Comparison of ENCODE assay signal across 1 cellular context in genomic region chr22:29994941-29995340, GRCh38.
TF ChIP-seq lines count a peak whose summit lies in the region.

No MANE protein-coding gene starts in this region.

TF ChIP-seq in K562, 482 proteins besides CTCF, POLR2A, EP300 and RAD21 (continued from another document and continues in another):
- TF ChIP-seq, protein P1, sequence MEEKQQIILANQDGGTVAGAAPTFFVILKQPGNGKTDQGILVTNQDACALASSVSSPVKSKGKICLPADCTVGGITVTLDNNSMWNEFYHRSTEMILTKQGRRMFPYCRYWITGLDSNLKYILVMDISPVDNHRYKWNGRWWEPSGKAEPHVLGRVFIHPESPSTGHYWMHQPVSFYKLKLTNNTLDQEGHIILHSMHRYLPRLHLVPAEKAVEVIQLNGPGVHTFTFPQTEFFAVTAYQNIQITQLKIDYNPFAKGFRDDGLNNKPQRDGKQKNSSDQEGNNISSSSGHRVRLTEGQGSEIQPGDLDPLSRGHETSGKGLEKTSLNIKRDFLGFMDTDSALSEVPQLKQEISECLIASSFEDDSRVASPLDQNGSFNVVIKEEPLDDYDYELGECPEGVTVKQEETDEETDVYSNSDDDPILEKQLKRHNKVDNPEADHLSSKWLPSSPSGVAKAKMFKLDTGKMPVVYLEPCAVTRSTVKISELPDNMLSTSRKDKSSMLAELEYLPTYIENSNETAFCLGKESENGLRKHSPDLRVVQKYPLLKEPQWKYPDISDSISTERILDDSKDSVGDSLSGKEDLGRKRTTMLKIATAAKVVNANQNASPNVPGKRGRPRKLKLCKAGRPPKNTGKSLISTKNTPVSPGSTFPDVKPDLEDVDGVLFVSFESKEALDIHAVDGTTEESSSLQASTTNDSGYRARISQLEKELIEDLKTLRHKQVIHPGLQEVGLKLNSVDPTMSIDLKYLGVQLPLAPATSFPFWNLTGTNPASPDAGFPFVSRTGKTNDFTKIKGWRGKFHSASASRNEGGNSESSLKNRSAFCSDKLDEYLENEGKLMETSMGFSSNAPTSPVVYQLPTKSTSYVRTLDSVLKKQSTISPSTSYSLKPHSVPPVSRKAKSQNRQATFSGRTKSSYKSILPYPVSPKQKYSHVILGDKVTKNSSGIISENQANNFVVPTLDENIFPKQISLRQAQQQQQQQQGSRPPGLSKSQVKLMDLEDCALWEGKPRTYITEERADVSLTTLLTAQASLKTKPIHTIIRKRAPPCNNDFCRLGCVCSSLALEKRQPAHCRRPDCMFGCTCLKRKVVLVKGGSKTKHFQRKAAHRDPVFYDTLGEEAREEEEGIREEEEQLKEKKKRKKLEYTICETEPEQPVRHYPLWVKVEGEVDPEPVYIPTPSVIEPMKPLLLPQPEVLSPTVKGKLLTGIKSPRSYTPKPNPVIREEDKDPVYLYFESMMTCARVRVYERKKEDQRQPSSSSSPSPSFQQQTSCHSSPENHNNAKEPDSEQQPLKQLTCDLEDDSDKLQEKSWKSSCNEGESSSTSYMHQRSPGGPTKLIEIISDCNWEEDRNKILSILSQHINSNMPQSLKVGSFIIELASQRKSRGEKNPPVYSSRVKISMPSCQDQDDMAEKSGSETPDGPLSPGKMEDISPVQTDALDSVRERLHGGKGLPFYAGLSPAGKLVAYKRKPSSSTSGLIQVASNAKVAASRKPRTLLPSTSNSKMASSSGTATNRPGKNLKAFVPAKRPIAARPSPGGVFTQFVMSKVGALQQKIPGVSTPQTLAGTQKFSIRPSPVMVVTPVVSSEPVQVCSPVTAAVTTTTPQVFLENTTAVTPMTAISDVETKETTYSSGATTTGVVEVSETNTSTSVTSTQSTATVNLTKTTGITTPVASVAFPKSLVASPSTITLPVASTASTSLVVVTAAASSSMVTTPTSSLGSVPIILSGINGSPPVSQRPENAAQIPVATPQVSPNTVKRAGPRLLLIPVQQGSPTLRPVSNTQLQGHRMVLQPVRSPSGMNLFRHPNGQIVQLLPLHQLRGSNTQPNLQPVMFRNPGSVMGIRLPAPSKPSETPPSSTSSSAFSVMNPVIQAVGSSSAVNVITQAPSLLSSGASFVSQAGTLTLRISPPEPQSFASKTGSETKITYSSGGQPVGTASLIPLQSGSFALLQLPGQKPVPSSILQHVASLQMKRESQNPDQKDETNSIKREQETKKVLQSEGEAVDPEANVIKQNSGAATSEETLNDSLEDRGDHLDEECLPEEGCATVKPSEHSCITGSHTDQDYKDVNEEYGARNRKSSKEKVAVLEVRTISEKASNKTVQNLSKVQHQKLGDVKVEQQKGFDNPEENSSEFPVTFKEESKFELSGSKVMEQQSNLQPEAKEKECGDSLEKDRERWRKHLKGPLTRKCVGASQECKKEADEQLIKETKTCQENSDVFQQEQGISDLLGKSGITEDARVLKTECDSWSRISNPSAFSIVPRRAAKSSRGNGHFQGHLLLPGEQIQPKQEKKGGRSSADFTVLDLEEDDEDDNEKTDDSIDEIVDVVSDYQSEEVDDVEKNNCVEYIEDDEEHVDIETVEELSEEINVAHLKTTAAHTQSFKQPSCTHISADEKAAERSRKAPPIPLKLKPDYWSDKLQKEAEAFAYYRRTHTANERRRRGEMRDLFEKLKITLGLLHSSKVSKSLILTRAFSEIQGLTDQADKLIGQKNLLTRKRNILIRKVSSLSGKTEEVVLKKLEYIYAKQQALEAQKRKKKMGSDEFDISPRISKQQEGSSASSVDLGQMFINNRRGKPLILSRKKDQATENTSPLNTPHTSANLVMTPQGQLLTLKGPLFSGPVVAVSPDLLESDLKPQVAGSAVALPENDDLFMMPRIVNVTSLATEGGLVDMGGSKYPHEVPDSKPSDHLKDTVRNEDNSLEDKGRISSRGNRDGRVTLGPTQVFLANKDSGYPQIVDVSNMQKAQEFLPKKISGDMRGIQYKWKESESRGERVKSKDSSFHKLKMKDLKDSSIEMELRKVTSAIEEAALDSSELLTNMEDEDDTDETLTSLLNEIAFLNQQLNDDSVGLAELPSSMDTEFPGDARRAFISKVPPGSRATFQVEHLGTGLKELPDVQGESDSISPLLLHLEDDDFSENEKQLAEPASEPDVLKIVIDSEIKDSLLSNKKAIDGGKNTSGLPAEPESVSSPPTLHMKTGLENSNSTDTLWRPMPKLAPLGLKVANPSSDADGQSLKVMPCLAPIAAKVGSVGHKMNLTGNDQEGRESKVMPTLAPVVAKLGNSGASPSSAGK (IDR thresholded peaks at IDR 0.05), result 0 out of 2 replicates have a peak, but pooled peaks have one; percentile 22
- no peak for TF ChIP-seq E2F8 (IDR thresholded peaks at IDR 0.05; ENCODE audit: low read depth, partially characterized antibody)
- TF ChIP-seq, protein P2, sequence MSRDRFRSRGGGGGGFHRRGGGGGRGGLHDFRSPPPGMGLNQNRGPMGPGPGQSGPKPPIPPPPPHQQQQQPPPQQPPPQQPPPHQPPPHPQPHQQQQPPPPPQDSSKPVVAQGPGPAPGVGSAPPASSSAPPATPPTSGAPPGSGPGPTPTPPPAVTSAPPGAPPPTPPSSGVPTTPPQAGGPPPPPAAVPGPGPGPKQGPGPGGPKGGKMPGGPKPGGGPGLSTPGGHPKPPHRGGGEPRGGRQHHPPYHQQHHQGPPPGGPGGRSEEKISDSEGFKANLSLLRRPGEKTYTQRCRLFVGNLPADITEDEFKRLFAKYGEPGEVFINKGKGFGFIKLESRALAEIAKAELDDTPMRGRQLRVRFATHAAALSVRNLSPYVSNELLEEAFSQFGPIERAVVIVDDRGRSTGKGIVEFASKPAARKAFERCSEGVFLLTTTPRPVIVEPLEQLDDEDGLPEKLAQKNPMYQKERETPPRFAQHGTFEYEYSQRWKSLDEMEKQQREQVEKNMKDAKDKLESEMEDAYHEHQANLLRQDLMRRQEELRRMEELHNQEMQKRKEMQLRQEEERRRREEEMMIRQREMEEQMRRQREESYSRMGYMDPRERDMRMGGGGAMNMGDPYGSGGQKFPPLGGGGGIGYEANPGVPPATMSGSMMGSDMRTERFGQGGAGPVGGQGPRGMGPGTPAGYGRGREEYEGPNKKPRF (IDR thresholded peaks at IDR 0.05; ENCODE audit: low read depth, low read length), result no peak
- TF ChIP-seq CCNT2 (IDR thresholded peaks at IDR 0.05; ENCODE audit: borderline replicate concordance, extremely low read depth, insufficient read length, low read depth, low read length), result no peak
- no peak for TF ChIP-seq JUN (IDR thresholded peaks at IDR 0.05; ENCODE audit: borderline replicate concordance, low read depth, low read length)
- TF ChIP-seq JUN (CRISPR knock-in tag; IDR thresholded peaks at IDR 0.05; ENCODE audit: borderline replicate concordance), result no peak
- TF ChIP-seq TCF3 (CRISPR knock-in tag; IDR thresholded peaks at IDR 0.05), result peak; percentile 32; the same call in 1 of the 2 replicates
- TF ChIP-seq, protein P3, sequence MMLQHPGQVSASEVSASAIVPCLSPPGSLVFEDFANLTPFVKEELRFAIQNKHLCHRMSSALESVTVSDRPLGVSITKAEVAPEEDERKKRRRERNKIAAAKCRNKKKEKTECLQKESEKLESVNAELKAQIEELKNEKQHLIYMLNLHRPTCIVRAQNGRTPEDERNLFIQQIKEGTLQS (IDR thresholded peaks at IDR 0.05), result no peak
- TF ChIP-seq, protein P3 (CRISPR knock-in tag; conservative IDR thresholded peaks at IDR 0.05), result no peak
- no peak for TF ChIP-seq ARID3B (CRISPR knock-in tag; IDR thresholded peaks at IDR 0.05; ENCODE audit: borderline replicate concordance)
- no peak for TF ChIP-seq COPS2 (conservative IDR thresholded peaks at IDR 0.05)
- TF ChIP-seq, protein P4, sequence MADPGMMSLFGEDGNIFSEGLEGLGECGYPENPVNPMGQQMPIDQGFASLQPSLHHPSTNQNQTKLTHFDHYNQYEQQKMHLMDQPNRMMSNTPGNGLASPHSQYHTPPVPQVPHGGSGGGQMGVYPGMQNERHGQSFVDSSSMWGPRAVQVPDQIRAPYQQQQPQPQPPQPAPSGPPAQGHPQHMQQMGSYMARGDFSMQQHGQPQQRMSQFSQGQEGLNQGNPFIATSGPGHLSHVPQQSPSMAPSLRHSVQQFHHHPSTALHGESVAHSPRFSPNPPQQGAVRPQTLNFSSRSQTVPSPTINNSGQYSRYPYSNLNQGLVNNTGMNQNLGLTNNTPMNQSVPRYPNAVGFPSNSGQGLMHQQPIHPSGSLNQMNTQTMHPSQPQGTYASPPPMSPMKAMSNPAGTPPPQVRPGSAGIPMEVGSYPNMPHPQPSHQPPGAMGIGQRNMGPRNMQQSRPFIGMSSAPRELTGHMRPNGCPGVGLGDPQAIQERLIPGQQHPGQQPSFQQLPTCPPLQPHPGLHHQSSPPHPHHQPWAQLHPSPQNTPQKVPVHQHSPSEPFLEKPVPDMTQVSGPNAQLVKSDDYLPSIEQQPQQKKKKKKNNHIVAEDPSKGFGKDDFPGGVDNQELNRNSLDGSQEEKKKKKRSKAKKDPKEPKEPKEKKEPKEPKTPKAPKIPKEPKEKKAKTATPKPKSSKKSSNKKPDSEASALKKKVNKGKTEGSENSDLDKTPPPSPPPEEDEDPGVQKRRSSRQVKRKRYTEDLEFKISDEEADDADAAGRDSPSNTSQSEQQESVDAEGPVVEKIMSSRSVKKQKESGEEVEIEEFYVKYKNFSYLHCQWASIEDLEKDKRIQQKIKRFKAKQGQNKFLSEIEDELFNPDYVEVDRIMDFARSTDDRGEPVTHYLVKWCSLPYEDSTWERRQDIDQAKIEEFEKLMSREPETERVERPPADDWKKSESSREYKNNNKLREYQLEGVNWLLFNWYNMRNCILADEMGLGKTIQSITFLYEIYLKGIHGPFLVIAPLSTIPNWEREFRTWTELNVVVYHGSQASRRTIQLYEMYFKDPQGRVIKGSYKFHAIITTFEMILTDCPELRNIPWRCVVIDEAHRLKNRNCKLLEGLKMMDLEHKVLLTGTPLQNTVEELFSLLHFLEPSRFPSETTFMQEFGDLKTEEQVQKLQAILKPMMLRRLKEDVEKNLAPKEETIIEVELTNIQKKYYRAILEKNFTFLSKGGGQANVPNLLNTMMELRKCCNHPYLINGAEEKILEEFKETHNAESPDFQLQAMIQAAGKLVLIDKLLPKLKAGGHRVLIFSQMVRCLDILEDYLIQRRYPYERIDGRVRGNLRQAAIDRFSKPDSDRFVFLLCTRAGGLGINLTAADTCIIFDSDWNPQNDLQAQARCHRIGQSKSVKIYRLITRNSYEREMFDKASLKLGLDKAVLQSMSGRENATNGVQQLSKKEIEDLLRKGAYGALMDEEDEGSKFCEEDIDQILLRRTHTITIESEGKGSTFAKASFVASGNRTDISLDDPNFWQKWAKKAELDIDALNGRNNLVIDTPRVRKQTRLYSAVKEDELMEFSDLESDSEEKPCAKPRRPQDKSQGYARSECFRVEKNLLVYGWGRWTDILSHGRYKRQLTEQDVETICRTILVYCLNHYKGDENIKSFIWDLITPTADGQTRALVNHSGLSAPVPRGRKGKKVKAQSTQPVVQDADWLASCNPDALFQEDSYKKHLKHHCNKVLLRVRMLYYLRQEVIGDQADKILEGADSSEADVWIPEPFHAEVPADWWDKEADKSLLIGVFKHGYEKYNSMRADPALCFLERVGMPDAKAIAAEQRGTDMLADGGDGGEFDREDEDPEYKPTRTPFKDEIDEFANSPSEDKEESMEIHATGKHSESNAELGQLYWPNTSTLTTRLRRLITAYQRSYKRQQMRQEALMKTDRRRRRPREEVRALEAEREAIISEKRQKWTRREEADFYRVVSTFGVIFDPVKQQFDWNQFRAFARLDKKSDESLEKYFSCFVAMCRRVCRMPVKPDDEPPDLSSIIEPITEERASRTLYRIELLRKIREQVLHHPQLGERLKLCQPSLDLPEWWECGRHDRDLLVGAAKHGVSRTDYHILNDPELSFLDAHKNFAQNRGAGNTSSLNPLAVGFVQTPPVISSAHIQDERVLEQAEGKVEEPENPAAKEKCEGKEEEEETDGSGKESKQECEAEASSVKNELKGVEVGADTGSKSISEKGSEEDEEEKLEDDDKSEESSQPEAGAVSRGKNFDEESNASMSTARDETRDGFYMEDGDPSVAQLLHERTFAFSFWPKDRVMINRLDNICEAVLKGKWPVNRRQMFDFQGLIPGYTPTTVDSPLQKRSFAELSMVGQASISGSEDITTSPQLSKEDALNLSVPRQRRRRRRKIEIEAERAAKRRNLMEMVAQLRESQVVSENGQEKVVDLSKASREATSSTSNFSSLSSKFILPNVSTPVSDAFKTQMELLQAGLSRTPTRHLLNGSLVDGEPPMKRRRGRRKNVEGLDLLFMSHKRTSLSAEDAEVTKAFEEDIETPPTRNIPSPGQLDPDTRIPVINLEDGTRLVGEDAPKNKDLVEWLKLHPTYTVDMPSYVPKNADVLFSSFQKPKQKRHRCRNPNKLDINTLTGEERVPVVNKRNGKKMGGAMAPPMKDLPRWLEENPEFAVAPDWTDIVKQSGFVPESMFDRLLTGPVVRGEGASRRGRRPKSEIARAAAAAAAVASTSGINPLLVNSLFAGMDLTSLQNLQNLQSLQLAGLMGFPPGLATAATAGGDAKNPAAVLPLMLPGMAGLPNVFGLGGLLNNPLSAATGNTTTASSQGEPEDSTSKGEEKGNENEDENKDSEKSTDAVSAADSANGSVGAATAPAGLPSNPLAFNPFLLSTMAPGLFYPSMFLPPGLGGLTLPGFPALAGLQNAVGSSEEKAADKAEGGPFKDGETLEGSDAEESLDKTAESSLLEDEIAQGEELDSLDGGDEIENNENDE (IDR thresholded peaks at IDR 0.05; ENCODE audit: low read depth, low read length), result no peak
- no peak for TF ChIP-seq ILF3 (IDR thresholded peaks at IDR 0.05; ENCODE audit: borderline replicate concordance)
- TF ChIP-seq RCOR1 (IDR thresholded peaks at IDR 0.05; ENCODE audit: borderline replicate concordance in 1 of 2, low read depth in 2 of 2, low read length in 2 of 2), result no peak
- TF ChIP-seq ELF1 (tag; IDR thresholded peaks at IDR 0.05), result peak; percentile 45
